12 cellular contexts compared by ENCODE assay signal in the genomic region with DNA sequence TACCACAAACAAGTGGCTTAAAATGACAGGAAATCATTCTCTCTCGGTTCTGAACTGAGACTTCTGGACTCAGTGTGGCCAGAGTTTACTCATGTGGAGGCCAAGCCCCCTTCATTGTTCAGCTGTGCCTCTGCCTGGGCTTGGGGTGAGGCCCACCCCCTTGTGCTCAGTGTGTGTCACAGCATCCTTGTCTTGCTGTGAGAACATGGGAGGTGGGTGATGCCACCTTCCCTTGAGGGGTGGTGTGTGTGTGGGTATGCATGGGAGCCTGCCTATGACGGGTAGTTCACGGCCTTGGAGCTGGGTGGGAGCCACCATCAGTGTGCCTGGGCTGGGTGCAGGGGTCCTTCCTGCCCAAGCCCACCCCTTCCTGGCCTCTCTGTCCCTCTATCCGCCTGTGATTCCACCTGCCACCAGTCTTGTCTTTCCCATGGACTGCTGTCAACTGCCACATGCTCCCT.
A peak's percentile ranks its signal among the peaks of the same experiment; 100 is the strongest.
DNase-seq lines count a peak whose midpoint lies in the region; ATAC-seq and TF ChIP-seq lines count a peak whose summit lies in the region.
"Had no signal": no experiment of that assay in that cellular context is flagged by ENCODE, and none has a peak within 500 bp of the region (broad histone marks: within the 10 kb centered on the region; RNA-seq: fewer than 3 reads in every experiment).

No MANE protein-coding gene starts in this region.

- no peak for TF ChIP-seq POLR2A in gastrocnemius medialis (IDR thresholded peaks at IDR 0.05)

- H3K27me3 Mint-ChIP-seq in neural progenitor cell (ENCODE audit: insufficient read depth, low read depth) = no peaks in the 10 kb centered on the region
- no peaks in the 10 kb centered on the region for H3K27me3 Mint-ChIP-seq in activated T-helper 2 cell treated with anti-CD3 and anti-CD28 coated beads, Interferon-gamma antibody, Interleukin-2, Interleukin-4, amounts not matched to agents 10 μg/mL and 5 μg/mL and 100 μg/mL, durations not matched to agents 14 hours and 24 hours and 36 hours (ENCODE audit: low read depth)

- no peaks in the 10 kb centered on the region for H4K20me1 ChIP-seq in neural progenitor cell (ENCODE audit: low read depth)

- H3K36me3 ChIP-seq in neural progenitor cell (no peaks in the 10 kb centered on the region), gastrocnemius medialis (no peaks in the 10 kb centered on the region)
- H3K36me3 ChIP-seq: esophagus squamous epithelium, thoracic aorta had no signal

- H3K27ac ChIP-seq in neural progenitor cell (no peak overlapping the region), gastrocnemius medialis (no peak overlapping the region)
- H3K27ac ChIP-seq: esophagus squamous epithelium, parathyroid adenoma, thoracic aorta had no signal

- peak; percentile 30; the same call in 1 of the 3 replicates for TF ChIP-seq CTCF in GM12872 (IDR thresholded peaks at IDR 0.05; ENCODE audit: insufficient read depth, low read depth, low read length)
- TF ChIP-seq CTCF in neural progenitor cell (IDR thresholded peaks at IDR 0.05) = peak; percentile 21
- no peak for TF ChIP-seq CTCF in gastrocnemius medialis (IDR thresholded peaks at IDR 0.05 in 4 of 5, conservative IDR thresholded peaks at IDR 0.05 in 1 of 5)

- DNase-seq in HuH-7 (ENCODE audit: low spot score) (peak; percentile 49), dermis blood vessel endothelial cell (peak; percentile 91), neural progenitor cell (ENCODE audit: low spot score) (peak; percentile 31), gastrocnemius medialis (no peak)
- DNase-seq in activated T-helper 2 cell treated with anti-CD3 and anti-CD28 coated beads, Interferon-gamma antibody, Interleukin-2, Interleukin-4, amounts not matched to agents 10 μg/mL and 5 μg/mL and 100 μg/mL, durations not matched to agents 14 hours and 24 hours and 36 hours (ENCODE audit: low spot score) = no peak
- DNase-seq in stimulated activated CD4-positive, alpha-beta T cell treated with anti-CD3 and anti-CD28 coated beads, Interleukin-2, amount 100 ng/mL, for 24 hours = no peak
- DNase-seq: esophagus squamous epithelium, T-helper 17 cell had no signal

- ATAC-seq in gastrocnemius medialis = no peak
- ATAC-seq: left colon, T-helper 17 cell had no signal

- in situ Hi-C loops in gastrocnemius medialis (cut with MboI; ENCODE audit: low sequenced_read_pairs in 4 of 4) = no loop called here

- H3K4me3 ChIP-seq in neural progenitor cell (no peak overlapping the region), gastrocnemius medialis (no peak overlapping the region)
- H3K4me3 ChIP-seq: esophagus squamous epithelium, thoracic aorta had no signal

- H3K4me2 ChIP-seq in neural progenitor cell = no peak overlapping the region

- H3K36me3 Mint-ChIP-seq in neural progenitor cell = no peaks in the 10 kb centered on the region
- H3K36me3 Mint-ChIP-seq in activated T-helper 2 cell treated with anti-CD3 and anti-CD28 coated beads, Interferon-gamma antibody, Interleukin-2, Interleukin-4, amounts not matched to agents 10 μg/mL and 5 μg/mL and 100 μg/mL, durations not matched to agents 14 hours and 24 hours and 36 hours (ENCODE audit: low read depth) = no peaks in the 10 kb centered on the region

- H3K4me3 Mint-ChIP-seq in neural progenitor cell = no peak overlapping the region
- H3K4me3 Mint-ChIP-seq in activated T-helper 2 cell treated with anti-CD3 and anti-CD28 coated beads, Interferon-gamma antibody, Interleukin-2, Interleukin-4, amounts not matched to agents 10 μg/mL and 5 μg/mL and 100 μg/mL, durations not matched to agents 14 hours and 24 hours and 36 hours (ENCODE audit: low read depth) = no peak overlapping the region
- H3K4me3 Mint-ChIP-seq: T-helper 17 cell had no signal

- H3K9ac ChIP-seq in neural progenitor cell = no peak overlapping the region
- H3K9ac ChIP-seq: parathyroid adenoma had no signal

- no peaks in the 10 kb centered on the region for H3K4me1 Mint-ChIP-seq in neural progenitor cell
- H3K4me1 Mint-ChIP-seq in activated T-helper 2 cell treated with anti-CD3 and anti-CD28 coated beads, Interferon-gamma antibody, Interleukin-2, Interleukin-4, amounts not matched to agents 10 μg/mL and 5 μg/mL and 100 μg/mL, durations not matched to agents 14 hours and 24 hours and 36 hours (ENCODE audit: low read depth) = peaks cover 2% of the 10 kb centered on the region

- no peaks in the 10 kb centered on the region for H3K9me3 Mint-ChIP-seq in neural progenitor cell
- H3K9me3 Mint-ChIP-seq in activated T-helper 2 cell treated with anti-CD3 and anti-CD28 coated beads, Interferon-gamma antibody, Interleukin-2, Interleukin-4, amounts not matched to agents 10 μg/mL and 5 μg/mL and 100 μg/mL, durations not matched to agents 14 hours and 24 hours and 36 hours = no peaks in the 10 kb centered on the region

- no peak overlapping the region for H2AFZ ChIP-seq in neural progenitor cell (replicated peaks)
- H2AFZ ChIP-seq: parathyroid adenoma had no signal

- H3K4me1 ChIP-seq in neural progenitor cell (no peaks in the 10 kb centered on the region), gastrocnemius medialis (peaks cover 6 to 7% of the 10 kb centered on the region in 2 donors)
- H3K4me1 ChIP-seq: esophagus squamous epithelium, parathyroid adenoma had no signal

- no peak overlapping the region for H3K27ac Mint-ChIP-seq in neural progenitor cell
- H3K27ac Mint-ChIP-seq in activated T-helper 2 cell treated with anti-CD3 and anti-CD28 coated beads, Interferon-gamma antibody, Interleukin-2, Interleukin-4, amounts not matched to agents 10 μg/mL and 5 μg/mL and 100 μg/mL, durations not matched to agents 14 hours and 24 hours and 36 hours = no peak overlapping the region
- H3K27ac Mint-ChIP-seq: T-helper 17 cell had no signal

- no peaks in the 10 kb centered on the region for H3K9me3 ChIP-seq in neural progenitor cell (ENCODE audit: low read depth)
- no peaks in the 10 kb centered on the region for H3K9me3 ChIP-seq in gastrocnemius medialis
- H3K9me3 ChIP-seq: esophagus squamous epithelium, thoracic aorta had no signal

- H3K27me3 ChIP-seq in neural progenitor cell (no peaks in the 10 kb centered on the region), gastrocnemius medialis (no peaks in the 10 kb centered on the region)
- H3K27me3 ChIP-seq: esophagus squamous epithelium had no signal

- H3F3A ChIP-seq in neural progenitor cell (ENCODE audit: low read depth) = no peaks in the 10 kb centered on the region

- intact Hi-C loops in activated T-helper 2 cell treated with anti-CD3 and anti-CD28 coated beads, Interferon-gamma antibody, Interleukin-2, Interleukin-4, amounts not matched to agents 10 μg/mL and 5 μg/mL and 100 μg/mL, durations not matched to agents 14 hours and 24 hours and 36 hours (cut with micrococcal nuclease) = no loop called here
- intact Hi-C loops in gastrocnemius medialis (cut with DNase I; ENCODE audit: low total_unique reads) = no loop called here

- H3K79me2 ChIP-seq in neural progenitor cell (ENCODE audit: low read depth) = no peaks in the 10 kb centered on the region
- H3K79me2 ChIP-seq: parathyroid adenoma had no signal

Comparison
In these comparisons a context has a peak if more than half of its experiments do, and no peak if none do; other contexts are left out.
1. CTCF ChIP-seq: peak in GM12872 (single experiment) and neural progenitor cell (single experiment); none in gastrocnemius medialis (0 of 5).
2. DNase-seq: peak in HuH-7 (single experiment), dermis blood vessel endothelial cell (single experiment) and neural progenitor cell (single experiment); none in activated T-helper 2 cell treated with anti-CD3 and anti-CD28 coated beads, Interferon-gamma antibody, Interleukin-2, Interleukin-4, amounts not matched to agents 10 μg/mL and 5 μg/mL and 100 μg/mL, durations not matched to agents 14 hours and 24 hours and 36 hours (single experiment), gastrocnemius medialis (0 of 2) and stimulated activated CD4-positive, alpha-beta T cell treated with anti-CD3 and anti-CD28 coated beads, Interleukin-2, amount 100 ng/mL, for 24 hours (0 of 2).